In genomic region chr3:116920836-116921596, GRCh38 we compare ENCODE assay signal across 1 cellular context.
TF ChIP-seq lines count a peak whose summit lies in the region.

No MANE protein-coding gene starts in this region.

TF ChIP-seq in SK-N-SH treated with all-trans-retinoic acid at 6 μM for 48 hours, 23 proteins besides CTCF, POLR2A, EP300 and RAD21 (continued from another document):
- no peak for TF ChIP-seq TSHZ2 (CRISPR knock-in tag; IDR thresholded peaks at IDR 0.05)
